ENCODE assay signal across 1 cellular context in the genomic region with DNA sequence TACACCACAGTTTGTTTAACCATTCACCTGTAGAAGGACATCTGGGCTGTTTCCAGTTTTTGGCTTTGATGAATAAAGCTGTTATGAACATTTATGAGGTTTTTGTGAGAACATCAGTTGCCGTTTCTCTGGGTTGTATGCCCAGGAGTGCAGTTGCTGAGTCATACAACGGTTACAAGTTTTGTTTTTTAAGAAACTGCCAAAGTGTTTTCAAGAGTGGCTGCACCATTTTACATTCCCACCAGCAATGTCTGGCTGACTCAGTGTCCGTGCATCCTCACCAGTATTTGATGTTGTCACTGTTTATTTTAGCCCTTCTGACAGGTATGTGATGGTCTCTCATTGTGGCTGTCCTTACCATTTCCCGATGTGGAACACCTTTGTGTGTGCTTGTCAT.
TF ChIP-seq lines count a peak whose summit lies in the region.

No MANE protein-coding gene starts in this region.

TF ChIP-seq in K562, 482 proteins besides CTCF, POLR2A, EP300 and RAD21:
- TF ChIP-seq ZNF316 (IDR thresholded peaks at IDR 0.05) (peak; percentile 57), HIVEP1 (CRISPR knock-in tag; IDR thresholded peaks at IDR 0.05) (no peak), NFE2 (IDR thresholded peaks at IDR 0.05; ENCODE audit: low read depth) (peak; percentile 50; the same call in 1 of the 2 replicates), ZNF174 (CRISPR knock-in tag; IDR thresholded peaks at IDR 0.05) (no peak), FOXJ3 (CRISPR knock-in tag; IDR thresholded peaks at IDR 0.05) (no peak), HDAC3 (IDR thresholded peaks at IDR 0.05; ENCODE audit: borderline replicate concordance, partially characterized antibody) (no peak), RBM39 (optimal IDR thresholded peaks at IDR 0.05; ENCODE audit: low read depth, low read length) (no peak), MAFG (tag; conservative IDR thresholded peaks at IDR 0.05) (no peak), ZNF134 (CRISPR knock-in tag; conservative IDR thresholded peaks at IDR 0.05) (no peak), CBFB (CRISPR knock-in tag; IDR thresholded peaks at IDR 0.05) (no peak), ZFPM2 (CRISPR knock-in tag; IDR thresholded peaks at IDR 0.05) (no peak), ZEB2 (IDR thresholded peaks at IDR 0.05) (no peak), ZNF184 (CRISPR knock-in tag; IDR thresholded peaks at IDR 0.05) (no peak)
- TF ChIP-seq, protein P1, sequence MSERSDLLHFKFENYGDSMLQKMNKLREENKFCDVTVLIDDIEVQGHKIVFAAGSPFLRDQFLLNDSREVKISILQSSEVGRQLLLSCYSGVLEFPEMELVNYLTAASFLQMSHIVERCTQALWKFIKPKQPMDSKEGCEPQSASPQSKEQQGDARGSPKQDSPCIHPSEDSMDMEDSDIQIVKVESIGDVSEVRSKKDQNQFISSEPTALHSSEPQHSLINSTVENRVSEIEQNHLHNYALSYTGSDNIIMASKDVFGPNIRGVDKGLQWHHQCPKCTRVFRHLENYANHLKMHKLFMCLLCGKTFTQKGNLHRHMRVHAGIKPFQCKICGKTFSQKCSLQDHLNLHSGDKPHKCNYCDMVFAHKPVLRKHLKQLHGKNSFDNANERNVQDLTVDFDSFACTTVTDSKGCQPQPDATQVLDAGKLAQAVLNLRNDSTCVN (CRISPR knock-in tag; IDR thresholded peaks at IDR 0.05): no peak
